ENCODE assay signal across 8 cellular contexts in genomic region chr1:205229399-205229861, GRCh38. TPM values are rescaled to one million over a fixed set of nuclear protein-coding genes. Genes with fewer than 3 reads are reported as not detected.
DNase-seq lines count a peak whose midpoint lies in the region; ATAC-seq and TF ChIP-seq lines count a peak whose summit lies in the region.

No MANE protein-coding gene starts in this region.

- H3K9me3 Mint-ChIP-seq in activated CD4-positive, alpha-beta T cell treated with anti-CD3 and anti-CD28 coated beads for 36 hours (ENCODE audit: low read depth): no peaks in the 10 kb centered on the region
- no peaks in the 10 kb centered on the region for H3K9me3 Mint-ChIP-seq in chondrocyte (ENCODE audit: low read depth)

- H3K4me3 Mint-ChIP-seq in activated CD4-positive, alpha-beta T cell treated with anti-CD3 and anti-CD28 coated beads for 36 hours: peak overlapping the region; percentile 89
- peak overlapping the region; percentile 76 for H3K4me3 Mint-ChIP-seq in chondrocyte (ENCODE audit: unreplicated experiment)

- ATAC-seq in GM21360 (IDR thresholded peaks at IDR 0.05; ENCODE audit: unreplicated experiment) (peak; percentile 48), left lobe of liver (peak; percentile 85), GM18870 (IDR thresholded peaks at IDR 0.05; ENCODE audit: unreplicated experiment) (no peak)
- peak; percentile 79 for ATAC-seq in activated CD4-positive, alpha-beta T cell treated with anti-CD3 and anti-CD28 coated beads for 36 hours

- H3K4me1 Mint-ChIP-seq in activated CD4-positive, alpha-beta T cell treated with anti-CD3 and anti-CD28 coated beads for 36 hours: peaks cover 53% of the 10 kb centered on the region
- H3K4me1 Mint-ChIP-seq in chondrocyte (ENCODE audit: low read depth): peaks cover 42% of the 10 kb centered on the region

- POLR2A ChIA-PET in activated CD4-positive, alpha-beta T cell treated with anti-CD3 and anti-CD28 coated beads for 36 hours (lab: Charles Lee): interaction anchor here (0.6 to 2.7 kb wide), 5 partner anchors 9 to 876 kb away, joined by 3 to 11 read pairs (median 6); partner anchors contain the start of gene DSTYK

- TF ChIP-seq CTCF in chondrocyte (IDR thresholded peaks at IDR 0.05): peak; percentile 46

- intact Hi-C loops in activated CD4-positive, alpha-beta T cell treated with anti-CD3 and anti-CD28 coated beads for 36 hours (cut with DNase I, micrococcal nuclease): loop anchor here (1.0 to 5.0 kb wide), 7 partner anchors 9 to 403 kb away; partner anchors contain the start of genes DSTYK (in 1 of the 2) and ELK4 (in 1 of the 2)

- CTCF ChIA-PET in activated CD4-positive, alpha-beta T cell treated with anti-CD3 and anti-CD28 coated beads for 36 hours (lab: Charles Lee): interaction anchor here (0.6 to 4.8 kb wide), 28 partner anchors 10 to 1466 kb away, joined by 3 to 205 read pairs (median 6); partner anchors contain the start of genes DSTYK, NUAK2, RBBP5 and TMEM81

- H3K36me3 Mint-ChIP-seq in activated CD4-positive, alpha-beta T cell treated with anti-CD3 and anti-CD28 coated beads for 36 hours (ENCODE audit: low read depth): peaks cover 8% of the 10 kb centered on the region
- H3K36me3 Mint-ChIP-seq in chondrocyte (ENCODE audit: low read depth): no peaks in the 10 kb centered on the region

- peaks cover 12% of the 10 kb centered on the region for H3K27me3 Mint-ChIP-seq in activated CD4-positive, alpha-beta T cell treated with anti-CD3 and anti-CD28 coated beads for 36 hours
- no peaks in the 10 kb centered on the region for H3K27me3 Mint-ChIP-seq in chondrocyte (ENCODE audit: low read depth)

- peak overlapping the region; percentile 95 for H3K27ac Mint-ChIP-seq in activated CD4-positive, alpha-beta T cell treated with anti-CD3 and anti-CD28 coated beads for 36 hours
- no peak overlapping the region for H3K27ac Mint-ChIP-seq in chondrocyte (ENCODE audit: unreplicated experiment)

- in situ Hi-C loops in ACHN (cut with HindIII; ENCODE audit: low pct_ligation_motif_present, low pct_unique_long_range_greater_than_20kb, low sequenced_read_pairs): no loop called here

- DNase-seq in ACHN (peak; percentile 73), NCI-H226 (peak; percentile 65), chondrocyte (ENCODE audit: low spot score) (no peak), left lobe of liver (ENCODE audit: low spot score) (peak; percentile 54)
- DNase-seq in activated CD4-positive, alpha-beta T cell treated with anti-CD3 and anti-CD28 coated beads for 36 hours: peak; percentile 86
- DNase-seq in stimulated activated CD4-positive, alpha-beta T cell treated with anti-CD3 and anti-CD28 coated beads, Interleukin-2, amount 100 ng/mL, for 48 hours: peak; percentile 52 to 61

RNA-seq across cellular contexts. Expression of gene TMCC2, which starts 1.7 kb away (rescaled TPM):
- 10 to 100 TPM; 10.5 to 11.0 TPM for total RNA-seq in activated CD4-positive, alpha-beta T cell treated with anti-CD3 and anti-CD28 coated beads for 36 hours
- 4.8 to 5.7 TPM (median 5.5 TPM) in 3 replicates for total RNA-seq in chondrocyte
- total RNA-seq in left lobe of liver: 0.33 TPM

RNA-seq across cellular contexts. Expression of gene DSTYK, which starts 17.9 kb away (rescaled TPM):
- 10 to 100 TPM in 1 of 2 experiments, 1 to 10 TPM in 1; 9.4 to 12.3 TPM for total RNA-seq in activated CD4-positive, alpha-beta T cell treated with anti-CD3 and anti-CD28 coated beads for 36 hours
- total RNA-seq in chondrocyte (12.5 to 12.7 TPM (median 12.6 TPM) in 3 replicates), left lobe of liver (2.5 TPM)
